10 cellular contexts compared by ENCODE assay signal in the genomic region with DNA sequence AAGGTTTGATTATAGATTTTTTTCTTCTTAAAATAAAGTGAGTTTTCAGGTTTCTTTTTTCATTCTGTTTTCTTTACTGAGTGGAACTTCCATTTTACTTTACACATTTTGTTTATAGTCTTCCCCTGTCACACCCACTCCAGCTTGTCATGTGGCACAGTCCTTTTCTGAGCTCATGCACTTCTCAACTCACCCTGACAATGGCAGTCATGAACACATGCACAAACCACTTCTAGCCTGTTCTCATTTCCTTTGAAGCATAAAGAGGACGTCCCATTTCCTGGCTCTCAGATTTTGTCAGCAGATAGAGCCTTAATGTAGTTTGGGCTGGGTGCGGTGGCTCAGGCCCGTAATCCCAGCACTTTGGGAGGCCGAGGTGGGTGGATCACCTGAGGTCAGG.
DNase-seq lines count a peak whose midpoint lies in the region; ATAC-seq, FAIRE-seq and TF ChIP-seq lines count a peak whose summit lies in the region.
"Had no signal": no experiment of that assay in that cellular context is flagged by ENCODE, and none has a peak within 500 bp of the region (broad histone marks: within the 10 kb centered on the region; RNA-seq: fewer than 3 reads in every experiment).

No MANE protein-coding gene starts in this region.

- H3K27ac Mint-ChIP-seq in T-helper 17 cell (no peak overlapping the region), immature natural killer cell (no peak overlapping the region), Calu3 (ENCODE audit: unreplicated experiment) (no peak overlapping the region)

- DNase-seq in DMS79 treated with DMSO at 0.1 percent for 48 hours (lab: John Stamatoyannopoulos, UW) (peak; percentile 6), DMS79 (lab: John Stamatoyannopoulos, UW) (no peak), T-helper 17 cell (peak in 1 of 3 donors; percentile 31), immature natural killer cell (peak; percentile 45 to 51 (median 49)), Calu3 (no peak), RCC 7860 (ENCODE audit: low spot score) (no peak), epidermal melanocyte (ENCODE audit: insufficient read length, low spot score) (no peak)

- H3K4me1 Mint-ChIP-seq in T-helper 17 cell (no peaks in the 10 kb centered on the region), immature natural killer cell (peaks cover 11 to 14% of the 10 kb centered on the region in 2 donors), Calu3 (ENCODE audit: low read depth, unreplicated experiment) (no peaks in the 10 kb centered on the region)

- CTCF ChIA-PET in Calu3 (lab: Charles Lee) = no interaction called here

- H3K36me3 Mint-ChIP-seq in T-helper 17 cell (ENCODE audit: low read depth) = no peaks in the 10 kb centered on the region
- no peaks in the 10 kb centered on the region for H3K36me3 Mint-ChIP-seq in immature natural killer cell
- peaks cover 5% of the 10 kb centered on the region for H3K36me3 Mint-ChIP-seq in Calu3 (ENCODE audit: insufficient read depth, unreplicated experiment)

- H3K9me3 ChIP-seq in T-helper 17 cell (ENCODE audit: control insufficient read depth, low read length, poor library complexity, severe bottlenecking) = no peaks in the 10 kb centered on the region
- H3K9me3 ChIP-seq: A549 had no signal

- no peak for FAIRE-seq in RCC 7860 (lab: Jason Lieb, UNC)
- FAIRE-seq: A549, astrocyte had no signal

- H3K4me3 Mint-ChIP-seq in T-helper 17 cell (no peak overlapping the region), immature natural killer cell (no peak overlapping the region), Calu3 (ENCODE audit: low read depth, unreplicated experiment) (no peak overlapping the region)

- ATAC-seq in GM21723 (IDR thresholded peaks at IDR 0.05; ENCODE audit: unreplicated experiment) = peak; percentile 49
- peak; percentile 89 for ATAC-seq in T-helper 17 cell
- ATAC-seq: A549 had no signal

- H3K9me3 Mint-ChIP-seq in immature natural killer cell (no peaks in the 10 kb centered on the region), Calu3 (ENCODE audit: low read depth, unreplicated experiment) (no peaks in the 10 kb centered on the region)

- no TSS peak for BruUV-seq in Calu3 (replicated peaks; lab: Mats Ljungman, UMichigan)

- intact Hi-C loops in Calu3 (cut with micrococcal nuclease; ENCODE audit: unreplicated experiment) = loop anchor here (5.0 to 10.0 kb wide), 2 partner anchors 188 to 241 kb away; a partner anchor contains a TSS

- H3K27me3 Mint-ChIP-seq in T-helper 17 cell = no peaks in the 10 kb centered on the region
- peaks cover 0 to 2% (median 0%) of the 10 kb centered on the region in 3 donors for H3K27me3 Mint-ChIP-seq in immature natural killer cell (ENCODE audit: low read depth in 3 of 3)
- H3K27me3 Mint-ChIP-seq in Calu3 (ENCODE audit: unreplicated experiment) = no peaks in the 10 kb centered on the region

- no peak for TF ChIP-seq CTCF in Calu3 (IDR thresholded peaks at IDR 0.05; ENCODE audit: unreplicated experiment)

Comparison
In these comparisons a context has a peak if more than half of its experiments do, and no peak if none do; other contexts are left out.
1. DNase-seq: peak in DMS79 treated with DMSO at 0.1 percent for 48 hours (single experiment) and immature natural killer cell (3 of 3); none in DMS79 (single experiment), Calu3 (single experiment), RCC 7860 (single experiment) and epidermal melanocyte (single experiment).